ENCODE assay signal across 8 cellular contexts in genomic region chr1:209435654-209436566, GRCh38.
DNase-seq lines count a peak whose midpoint lies in the region; ATAC-seq, FAIRE-seq and TF ChIP-seq lines count a peak whose summit lies in the region.

No MANE protein-coding gene starts in this region.

- CTCF ChIA-PET in A549 (lab: Yijun Ruan, JAX) (interaction anchor here (0.6 to 2.7 kb wide), 19 partner anchors 9 to 1003 kb away, joined by 3 to 16 read pairs (median 4); no protein-coding TSS in a partner anchor), endothelial cell of umbilical vein (lab: Charles Lee) (no interaction called here)

- no peak for TF ChIP-seq EP300 in A549 (IDR thresholded peaks at IDR 0.05)
- TF ChIP-seq EP300 in tibial nerve (IDR thresholded peaks at IDR 0.05): no peak

- TF ChIP-seq POLR2A in A549 (IDR thresholded peaks at IDR 0.05; ENCODE audit: low read length): no peak
- no peak for TF ChIP-seq POLR2A in endothelial cell of umbilical vein (IDR thresholded peaks at IDR 0.05; ENCODE audit: low read depth, low read length)
- no peak for TF ChIP-seq POLR2A in tibial nerve (IDR thresholded peaks at IDR 0.05)

- H3K79me2 ChIP-seq in endothelial cell of umbilical vein (ENCODE audit: control insufficient read depth, insufficient read depth, low read length): no peaks in the 10 kb centered on the region

- H3K9me1 ChIP-seq in endothelial cell of umbilical vein (replicated peaks; ENCODE audit: control insufficient read depth, extremely low read depth, insufficient read depth, low read length): no peaks in the 10 kb centered on the region

- H3K36me3 ChIP-seq in endothelial cell of umbilical vein (ENCODE audit: control insufficient read depth in 2 of 2, extremely low read depth in 1 of 2, insufficient read depth in 2 of 2, low read length in 2 of 2): no peaks in the 10 kb centered on the region
- H3K36me3 ChIP-seq in mesodermal cell (ENCODE audit: control insufficient read depth, insufficient read depth, low read length): no peaks in the 10 kb centered on the region
- no peaks in the 10 kb centered on the region for H3K36me3 ChIP-seq in tibial nerve

- intact Hi-C loops in endothelial cell of umbilical vein (cut with micrococcal nuclease): no loop called here

- no TSS peak for BruUV-seq in endothelial cell of umbilical vein (replicated peaks; lab: Mats Ljungman, UMichigan)

- no peak overlapping the region for H3K4me3 ChIP-seq in A549
- H3K4me3 ChIP-seq in GM12865 (ENCODE audit: low read depth, low read length): no peak overlapping the region
- H3K4me3 ChIP-seq in endothelial cell of umbilical vein (replicated peaks in 1 of 3; ENCODE audit: insufficient read depth in 1 of 3, low read depth in 1 of 3, low read length in 3 of 3): no peak overlapping the region
- no peak overlapping the region for H3K4me3 ChIP-seq in mesodermal cell (ENCODE audit: extremely low read depth, insufficient read depth, low read length, poor library complexity, severe bottlenecking)
- no peak overlapping the region for H3K4me3 ChIP-seq in tibial nerve

- H3K9me3 ChIP-seq in A549 (peaks cover 8% of the 10 kb centered on the region; the same call in 1 of the 3 replicates), endothelial cell of umbilical vein (replicated peaks; ENCODE audit: control insufficient read depth, insufficient read depth, low read length) (no peaks in the 10 kb centered on the region), mesodermal cell (ENCODE audit: control insufficient read depth, low read length) (peaks cover 4% of the 10 kb centered on the region), tibial nerve (no peaks in the 10 kb centered on the region)

- dilution Hi-C loops in endothelial cell of umbilical vein (cut with MboI; ENCODE audit: extremely low pct_ligation_motif_present, low sequenced_read_pairs): no loop called here

- DNase-seq in A549 (ENCODE audit: low read depth in 1 of 2, low spot score in 1 of 2) (peak; percentile 77 to 92), GM12865 (ENCODE audit: low read depth) (peak; percentile 51), NCI-H1092 (lab: John Stamatoyannopoulos, UW) (peak; percentile 66), T1000 (lab: John Stamatoyannopoulos, UW) (peak; percentile 72), endothelial cell of umbilical vein (ENCODE audit: low read depth, low spot score) (peak; percentile 48), tibial nerve (ENCODE audit: low spot score in 2 of 2) (peak; percentile 58 to 77)

- H3K27ac ChIP-seq in A549: peak overlapping the region; percentile 29 to 63; a peak in 5 of 6 replicates
- H3K27ac ChIP-seq in endothelial cell of umbilical vein (ENCODE audit: insufficient read depth, low read depth, low read length): no peak overlapping the region
- H3K27ac ChIP-seq in mesodermal cell (ENCODE audit: low read depth, low read length, severe bottlenecking): peak overlapping the region; percentile 25
- H3K27ac ChIP-seq in tibial nerve: no peak overlapping the region

- H3K4me2 ChIP-seq in A549 (no peak overlapping the region), endothelial cell of umbilical vein (ENCODE audit: insufficient read depth, low read length) (no peak overlapping the region)

- peak; percentile 91 to 92 for TF ChIP-seq RAD21 in A549 (conservative IDR thresholded peaks at IDR 0.05 in 1 of 2, IDR thresholded peaks at IDR 0.05 in 1 of 2)

- H2AFZ ChIP-seq in endothelial cell of umbilical vein (ENCODE audit: low read depth, low read length): no peak overlapping the region

- no peak overlapping the region for H3K9ac ChIP-seq in endothelial cell of umbilical vein (replicated peaks; ENCODE audit: extremely low read depth, insufficient read depth, low read length)

- ATAC-seq in A549 (peak; percentile 95 to 99), HG02759 (IDR thresholded peaks at IDR 0.05; ENCODE audit: unreplicated experiment) (peak; percentile 66)

- WGBS in A549 (ENCODE audit: missing lambda C conversion rate): 17% methylated on average over 6 of the region's 6 CpGs
- WGBS in mesodermal cell (ENCODE audit: insufficient coverage in 2 of 2), 2 experiments: 47 to 100% methylated on average over 2 to 4 of the region's 6 CpGs
- WGBS in tibial nerve, 2 donors: 25 to 38% methylated on average over 6 of the region's 6 CpGs

- H3K4me1 ChIP-seq in A549: peaks cover 22% of the 10 kb centered on the region
- no peaks in the 10 kb centered on the region for H3K4me1 ChIP-seq in endothelial cell of umbilical vein (ENCODE audit: control insufficient read depth, extremely low read depth, insufficient read depth, low read length)
- peaks cover 24% of the 10 kb centered on the region for H3K4me1 ChIP-seq in mesodermal cell (ENCODE audit: control insufficient read depth, insufficient read depth, low read length, poor library complexity, severe bottlenecking)
- H3K4me1 ChIP-seq in tibial nerve: peaks cover 0 to 6% (median 0%) of the 10 kb centered on the region in 4 donors

- peak; percentile 83 for TF ChIP-seq CTCF in A549 (IDR thresholded peaks at IDR 0.05)
- TF ChIP-seq CTCF in GM12865 (IDR thresholded peaks at IDR 0.05; ENCODE audit: insufficient read depth, low read depth, low read length, missing control alignments): peak; percentile 74
- peak; percentile 57 to 70 for TF ChIP-seq CTCF in endothelial cell of umbilical vein (IDR thresholded peaks at IDR 0.05; ENCODE audit: extremely low read depth in 1 of 2, insufficient read depth in 1 of 2, low read depth in 1 of 2, low read length in 2 of 2)
- TF ChIP-seq CTCF in tibial nerve (IDR thresholded peaks at IDR 0.05): peak; percentile 34 to 66 (median 63)

- H3K27me3 ChIP-seq in endothelial cell of umbilical vein (ENCODE audit: control insufficient read depth in 2 of 2, insufficient read depth in 2 of 2, low read length in 2 of 2) (no peaks in the 10 kb centered on the region), tibial nerve (no peaks in the 10 kb centered on the region)

- FAIRE-seq in A549 (lab: Jason Lieb, UNC): no peak
- FAIRE-seq in endothelial cell of umbilical vein (lab: Jason Lieb, UNC): peak; percentile 70

- H4K20me1 ChIP-seq in endothelial cell of umbilical vein (replicated peaks; ENCODE audit: control insufficient read depth, extremely low read depth, insufficient read depth, low read length): no peaks in the 10 kb centered on the region

- POLR2A ChIA-PET in A549 (lab: Yijun Ruan, JAX) (no interaction called here), endothelial cell of umbilical vein (lab: Charles Lee) (no interaction called here)

TF ChIP-seq in A549, 52 proteins besides CTCF, POLR2A, EP300 and RAD21:
- TF ChIP-seq SMC3 (IDR thresholded peaks at IDR 0.05) (peak; percentile 91), NFE2L2 (conservative IDR thresholded peaks at IDR 0.05; ENCODE audit: low read length) (no peak)

TF ChIP-seq in endothelial cell of umbilical vein, 7 proteins besides CTCF, POLR2A, EP300 and RAD21:
- TF ChIP-seq GATA2 (IDR thresholded peaks at IDR 0.05; ENCODE audit: insufficient read depth, insufficient read length, low read depth, low read length) (no peak), FOS (IDR thresholded peaks at IDR 0.05; ENCODE audit: borderline replicate concordance, insufficient read depth, low read length) (no peak), JUN (IDR thresholded peaks at IDR 0.05; ENCODE audit: borderline replicate concordance, insufficient read depth, insufficient read length, low read depth) (no peak), MYC (IDR thresholded peaks at IDR 0.05; ENCODE audit: low read depth, low read length) (no peak), EZH2 (IDR thresholded peaks at IDR 0.05; ENCODE audit: borderline replicate concordance, low read depth, low read length, severe bottlenecking) (no peak), POLR2AphosphoS5 (IDR thresholded peaks at IDR 0.05; ENCODE audit: insufficient read depth, low read depth, low read length) (no peak), MAX (IDR thresholded peaks at IDR 0.05; ENCODE audit: insufficient read depth, insufficient read length) (no peak)

Comparison
In these comparisons a context has a peak if more than half of its experiments do, and no peak if none do; other contexts are left out.
1. H3K27ac ChIP-seq: peak in A549 (2 of 2) and mesodermal cell (single experiment); none in endothelial cell of umbilical vein (single experiment) and tibial nerve (0 of 4).
2. Peak in every context shown above with its lines, with median percentiles within 50 percentile points of each other: DNase-seq and CTCF ChIP-seq.